Comparison of ENCODE assay signal across 9 cellular contexts in the genomic region with DNA sequence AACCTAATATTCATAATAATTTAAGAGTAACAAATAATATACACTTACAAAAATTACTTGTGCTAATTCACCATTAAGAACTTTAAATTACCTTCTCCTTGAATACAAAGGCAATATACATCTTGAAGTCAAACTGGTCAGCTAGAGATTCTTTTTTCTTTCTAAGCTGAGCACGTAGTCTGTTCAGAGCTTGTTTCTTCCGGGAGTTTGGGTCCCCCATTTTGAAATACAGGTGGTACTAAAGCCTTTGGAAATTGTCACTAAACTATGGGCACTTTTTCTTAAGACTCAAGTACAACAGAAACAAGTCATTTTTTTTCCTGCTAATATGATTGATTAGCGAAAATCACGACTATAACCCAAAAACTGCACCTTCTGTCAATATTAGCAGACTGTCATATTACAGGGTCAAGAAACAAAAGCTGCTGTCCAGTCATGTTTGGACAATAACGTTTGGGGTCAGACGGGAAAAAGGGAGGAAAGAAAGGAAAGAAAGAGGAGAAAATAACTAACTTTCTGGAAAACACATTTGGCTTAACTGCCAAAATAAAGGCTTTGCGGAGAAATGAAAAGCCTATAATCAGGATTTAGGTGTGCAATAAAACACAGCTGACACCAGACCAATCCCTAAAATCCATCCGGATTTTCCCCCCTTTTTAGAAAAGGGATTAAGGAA. TPM values are rescaled to one million over a fixed set of nuclear protein-coding genes. Genes with fewer than 3 reads are reported as not detected.
DNase-seq lines count a peak whose midpoint lies in the region; ATAC-seq, FAIRE-seq and TF ChIP-seq lines count a peak whose summit lies in the region.
"Had no signal": no experiment of that assay in that cellular context is flagged by ENCODE, and none has a peak within 500 bp of the region (broad histone marks: within the 10 kb centered on the region; RNA-seq: fewer than 3 reads in every experiment).

No MANE protein-coding gene starts in this region.

- H3K4me2 ChIP-seq in PC-3 (ENCODE audit: low read length): peak overlapping the region; percentile 84

- no peak overlapping the region for H2AFZ ChIP-seq in PC-3 (ENCODE audit: low read length)

- BruUV-seq in PC-3 (replicated peaks; lab: Mats Ljungman, UMichigan): no TSS peak

- H3K27ac Mint-ChIP-seq in endothelial cell (ENCODE audit: unreplicated experiment): peak overlapping the region; percentile 79

- 3% methylated on average over 8 of the region's 8 CpGs for WGBS in pancreas, 2 donors

- CTCF ChIA-PET in PC-3 (lab: Charles Lee): interaction anchor here (0.5 to 0.6 kb wide), 2 partner anchors 299 to 330 kb away, joined by 3 to 10 read pairs; no protein-coding TSS in a partner anchor

- peaks cover 7% of the 10 kb centered on the region for H3K27me3 Mint-ChIP-seq in endothelial cell (ENCODE audit: unreplicated experiment)

- peaks cover 23% of the 10 kb centered on the region for H3K4me1 ChIP-seq in PC-3 (ENCODE audit: insufficient read depth, low read length)
- peaks cover 4 to 38% (median 25%) of the 10 kb centered on the region in 3 donors for H3K4me1 ChIP-seq in pancreas

- H3K9ac ChIP-seq in PC-3 (ENCODE audit: low read length): peak overlapping the region; percentile 100

- TF ChIP-seq CTCF in PC-3 (conservative IDR thresholded peaks at IDR 0.05; ENCODE audit: low read depth, low read length): no peak
- no peak for TF ChIP-seq CTCF in endothelial cell (IDR thresholded peaks at IDR 0.05; ENCODE audit: unreplicated experiment)
- TF ChIP-seq CTCF in pancreas (IDR thresholded peaks at IDR 0.05): no peak

- FAIRE-seq in pancreas (lab: Jason Lieb, UNC): no peak
- FAIRE-seq: colon had no signal

- H3K9me2 ChIP-seq in PC-3 (replicated peaks; ENCODE audit: low read length): no peaks in the 10 kb centered on the region

- no peak for ATAC-seq in PC-3
- ATAC-seq in pancreas: no peak
- no peak for ATAC-seq in HG02571 (IDR thresholded peaks at IDR 0.05; ENCODE audit: unreplicated experiment)
- no peak for ATAC-seq in GM21737 (IDR thresholded peaks at IDR 0.05; ENCODE audit: unreplicated experiment)
- ATAC-seq in HG03520 (IDR thresholded peaks at IDR 0.05; ENCODE audit: unreplicated experiment): no peak

- H3K36me3 Mint-ChIP-seq in endothelial cell (ENCODE audit: low read depth, unreplicated experiment): peaks cover 36% of the 10 kb centered on the region

- POLR2A ChIA-PET in PC-3 (lab: Charles Lee; ENCODE audit: unreplicated experiment): interaction anchor here (0.6 kb wide), 1 partner anchor 28 kb away, joined by 4 read pairs; no protein-coding TSS in a partner anchor

- peak overlapping the region; percentile 99 for H3K4me3 ChIP-seq in PC-3 (ENCODE audit: low read length)
- H3K4me3 ChIP-seq in pancreas: peak overlapping the region; percentile 80 to 87 (median 84)

- H3K36me3 ChIP-seq in PC-3 (ENCODE audit: low read depth, low read length) (peaks cover 44% of the 10 kb centered on the region), pancreas (peaks cover 0 to 19% (median 15%) of the 10 kb centered on the region in 3 donors)

- no peaks in the 10 kb centered on the region for H3F3A ChIP-seq in PC-3 (ENCODE audit: low read length, unreplicated experiment)

- no peaks in the 10 kb centered on the region for H3K9me3 ChIP-seq in PC-3 (ENCODE audit: low read length)
- no peaks in the 10 kb centered on the region for H3K9me3 ChIP-seq in pancreas

- H3K9me3 Mint-ChIP-seq in endothelial cell (ENCODE audit: unreplicated experiment): no peaks in the 10 kb centered on the region

- H3K27me3 ChIP-seq in PC-3 (ENCODE audit: low read length): no peaks in the 10 kb centered on the region
- H3K27me3 ChIP-seq in pancreas: no peaks in the 10 kb centered on the region

- peak overlapping the region; percentile 96 for H3K4me3 Mint-ChIP-seq in endothelial cell (ENCODE audit: unreplicated experiment)

- intact Hi-C loops in PC-3 (cut with micrococcal nuclease) (no loop called here), pancreas (cut with DNase I) (loop anchor here in 1 of 3 donors (10.0 kb wide), 1 partner anchor 56 kb away; the partner anchor contains the start of gene GMNN)

- peaks cover 33% of the 10 kb centered on the region for H3K4me1 Mint-ChIP-seq in endothelial cell (ENCODE audit: unreplicated experiment)

- DNase-seq in ELR (ENCODE audit: low read depth): peak; percentile 24
- DNase-seq in PC-3: no peak
- no peak for DNase-seq in endothelial cell (ENCODE audit: low spot score)
- no peak for DNase-seq in pancreas
- no peak for DNase-seq in stimulated activated CD4-positive, alpha-beta T cell treated with anti-CD3 and anti-CD28 coated beads, Interleukin-12 subunit alpha, Interleukin-12 subunit beta, amount 100 ng/mL, for 4 hours

- peaks cover 71% of the 10 kb centered on the region for H3K79me2 ChIP-seq in PC-3 (ENCODE audit: low read length)

- H3K27ac ChIP-seq in PC-3 (ENCODE audit: low read length): peak overlapping the region; percentile 40
- H3K27ac ChIP-seq in pancreas: peak overlapping the region in 2 of 4 donors; percentile 98 to 100

- peaks cover 53% of the 10 kb centered on the region for H4K20me1 ChIP-seq in PC-3 (ENCODE audit: low read length)

RNA-seq across cellular contexts. Expression of gene C6orf62, which starts 0.4 kb away (rescaled TPM):
- 81.8 and 91.5 TPM in 2 replicates for total RNA-seq in PC-3 (2014; rRNA removed)
- 88.8 TPM for total RNA-seq in endothelial cell (ENCODE audit: unreplicated experiment)
- total RNA-seq in pancreas: 10 to 100 TPM; 33.7 to 85.6 (median 53.2) TPM
- 10 to 100 TPM; 45.7 to 52.4 TPM for polyA plus RNA-seq in pancreas

RNA-seq across cellular contexts. Expression of gene ACOT13, which starts 51.7 kb away (rescaled TPM):
- 13.5 and 17.9 TPM in 2 replicates for total RNA-seq in PC-3 (2014; rRNA removed)
- 22.1 TPM for total RNA-seq in endothelial cell (ENCODE audit: unreplicated experiment)
- total RNA-seq in pancreas: 10 to 100 TPM in 3 of 6 donors, 1 to 10 TPM in 3; 7.1 to 11.6 (median 9.3) TPM
- 10 to 100 TPM; 10.2 to 17.7 TPM for polyA plus RNA-seq in pancreas

RNA-seq across cellular contexts. Expression of gene TDP2, which starts 51.9 kb away (rescaled TPM):
- total RNA-seq in PC-3 (2014; rRNA removed): 20.6 and 24.2 TPM in 2 replicates
- total RNA-seq in endothelial cell (ENCODE audit: unreplicated experiment): 33.9 TPM
- 10 to 100 TPM; 14.7 to 26.9 (median 18.3) TPM for total RNA-seq in pancreas
- polyA plus RNA-seq in pancreas: 10 to 100 TPM; 21.6 to 41.9 TPM

RNA-seq across cellular contexts. Expression of gene GMNN, which starts 56.1 kb away (rescaled TPM):
- total RNA-seq in PC-3 (2014; rRNA removed) (44.6 and 57.4 TPM in 2 replicates), endothelial cell (ENCODE audit: unreplicated experiment) (24.7 TPM), pancreas (10 to 100 TPM; 36.5 to 69.4 (median 50.3) TPM)
- polyA plus RNA-seq in pancreas: 10 to 100 TPM; 44.4 to 57.0 TPM
